Comparison of ENCODE assay signal across 8 cellular contexts in the genomic region with DNA sequence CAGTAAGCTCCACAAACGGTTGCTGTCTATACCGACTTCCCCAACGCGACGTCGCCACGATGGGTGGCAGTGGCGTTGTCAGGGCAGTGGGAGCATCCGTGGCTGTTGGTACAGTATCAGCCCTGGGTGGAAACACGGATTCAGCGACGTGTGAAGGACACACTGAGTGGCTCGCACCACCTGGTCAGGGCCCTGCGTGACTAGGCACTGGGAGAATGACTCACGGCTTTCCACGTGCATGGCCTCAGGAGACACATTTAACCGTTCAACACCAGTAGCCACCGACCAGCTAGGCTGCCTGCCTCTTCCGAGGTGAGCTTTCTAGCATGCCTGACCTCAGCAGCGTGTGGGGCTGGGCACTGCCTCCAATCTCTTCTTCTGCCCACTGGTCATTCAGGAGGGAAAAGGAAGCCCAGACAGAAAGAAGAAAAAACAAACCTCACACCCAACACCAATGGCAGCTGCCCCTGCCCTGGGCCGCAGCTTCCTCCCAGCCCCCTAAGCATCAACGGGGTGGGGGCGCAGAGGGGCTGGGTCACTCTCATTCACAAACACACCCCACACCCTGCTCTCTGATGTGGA. TPM values are rescaled to one million over a fixed set of nuclear protein-coding genes. Genes with fewer than 3 reads are reported as not detected.
DNase-seq lines count a peak whose midpoint lies in the region; ATAC-seq and TF ChIP-seq lines count a peak whose summit lies in the region.

No MANE protein-coding gene starts in this region.

- intact Hi-C loops in ovary (cut with DNase I), result loop anchor here in 1 of 4 donors (5.0 to 10.0 kb wide), 2 partner anchors 56 to 129 kb away; a partner anchor contains a TSS

- ATAC-seq in HG02938 (IDR thresholded peaks at IDR 0.05; ENCODE audit: unreplicated experiment) (peak; percentile 35), GM18498 (IDR thresholded peaks at IDR 0.05; ENCODE audit: unreplicated experiment) (no peak), HG02623 (IDR thresholded peaks at IDR 0.05; ENCODE audit: unreplicated experiment) (no peak), GM21423 (IDR thresholded peaks at IDR 0.05; ENCODE audit: unreplicated experiment) (no peak)
- peak in 1 of 2 donors; percentile 9 for ATAC-seq in activated T-cell treated with anti-CD3 and anti-CD28 coated beads, Interleukin-2, amount 50 U/mL, for 4 hours

- H3K36me3 ChIP-seq in ACC112 (ENCODE audit: insufficient read depth, low read length), result peaks cover 16% of the 10 kb centered on the region; the same call in 1 of the 2 replicates
- H3K36me3 ChIP-seq in ovary, result no peaks in the 10 kb centered on the region

- peaks cover 70% of the 10 kb centered on the region for H3K4me1 Mint-ChIP-seq in activated T-cell treated with anti-CD3 and anti-CD28 coated beads, Interleukin-2, amount 50 U/mL, for 4 hours (ENCODE audit: low read depth)

- no peaks in the 10 kb centered on the region for H3K27me3 ChIP-seq in ACC112 (ENCODE audit: insufficient read depth, low read length)
- no peaks in the 10 kb centered on the region for H3K27me3 ChIP-seq in ovary

- peaks cover 82% of the 10 kb centered on the region for H3K4me1 ChIP-seq in ACC112 (ENCODE audit: control insufficient read depth, insufficient read depth, low read length, unreplicated experiment)
- H3K4me1 ChIP-seq in ovary (ENCODE audit: insufficient read depth), result peaks cover 50% of the 10 kb centered on the region

- no peak for DNase-seq in activated T-cell treated with anti-CD3 and anti-CD28 coated beads, Interleukin-2, amount 50 U/mL, for 4 hours
- peak; percentile 79 to 86 for DNase-seq in foreskin fibroblast
- DNase-seq in ovary, result peak; percentile 66 to 76 (median 74)

- peak overlapping the region; percentile 100 for H3K27ac ChIP-seq in ACC112 (ENCODE audit: low read depth, low read length)
- peak overlapping the region; percentile 57 to 75 for H3K27ac ChIP-seq in ovary

- H3K9me3 Mint-ChIP-seq in activated T-cell treated with anti-CD3 and anti-CD28 coated beads, Interleukin-2, amount 50 U/mL, for 4 hours, result no peaks in the 10 kb centered on the region

- peak overlapping the region; percentile 77 for H3K4me3 Mint-ChIP-seq in activated T-cell treated with anti-CD3 and anti-CD28 coated beads, Interleukin-2, amount 50 U/mL, for 4 hours

- H3K4me3 ChIP-seq in ACC112 (ENCODE audit: low read depth, low read length) (peak overlapping the region; percentile 24; the same call in 1 of the 2 replicates), foreskin fibroblast (ENCODE audit: low read depth in 1 of 2, low read length in 2 of 2) (no peak overlapping the region), ovary (no peak overlapping the region)

- no peak for TF ChIP-seq EP300 in ovary (IDR thresholded peaks at IDR 0.05)

- H3K9me3 ChIP-seq in ovary, result no peaks in the 10 kb centered on the region

- H3K36me3 Mint-ChIP-seq in activated T-cell treated with anti-CD3 and anti-CD28 coated beads, Interleukin-2, amount 50 U/mL, for 4 hours (ENCODE audit: insufficient read depth), result peaks cover 65% of the 10 kb centered on the region

- H2AFZ ChIP-seq in ACC112 (ENCODE audit: low read length, unreplicated experiment), result no peak overlapping the region

- 7 to 19% (median 12%) methylated on average over 20 to 23 of the region's 23 CpGs for WGBS in ovary, 3 donors

- H3K79me2 ChIP-seq in ACC112 (ENCODE audit: control insufficient read depth, insufficient read depth, low read length, unreplicated experiment), result peaks cover 69% of the 10 kb centered on the region

- no peak for TF ChIP-seq CTCF in foreskin fibroblast (IDR thresholded peaks at IDR 0.05; ENCODE audit: low read depth, low read length)
- no peak for TF ChIP-seq CTCF in ovary (IDR thresholded peaks at IDR 0.05)

- TF ChIP-seq POLR2A in ovary (IDR thresholded peaks at IDR 0.05), result no peak

- H3K27me3 Mint-ChIP-seq in activated T-cell treated with anti-CD3 and anti-CD28 coated beads, Interleukin-2, amount 50 U/mL, for 4 hours (ENCODE audit: low read depth), result no peaks in the 10 kb centered on the region

RNA-seq across cellular contexts. Expression of a gene that starts 59.0 kb away (rescaled TPM):
- total RNA-seq in activated T-cell treated with anti-CD3 and anti-CD28 coated beads, Interleukin-2, amount 50 U/mL, for 4 hours, result 100 to 1,000 TPM; 673 to 753 (median 716) TPM
- total RNA-seq in ovary, result 100 to 1,000 TPM; 128 to 452 (median 348) TPM
- 100 to 1,000 TPM; 196 to 530 TPM for polyA plus RNA-seq in ovary
